In genomic region chr9:95515272-95516113, GRCh38 we compare ENCODE assay signal across 8 cellular contexts. TPM values are rescaled to one million over a fixed set of nuclear protein-coding genes. Genes with fewer than 3 reads are reported as not detected.
DNase-seq lines count a peak whose midpoint lies in the region; ATAC-seq, FAIRE-seq and TF ChIP-seq lines count a peak whose summit lies in the region.

No MANE protein-coding gene starts in this region.

- no peak overlapping the region for H3K27ac Mint-ChIP-seq in activated CD4-positive, alpha-beta memory T cell treated with anti-CD3 and anti-CD28 coated beads for 36 hours
- no peak overlapping the region for H3K27ac Mint-ChIP-seq in CD14-positive monocyte

- peaks cover 21% of the 10 kb centered on the region for H3K27me3 Mint-ChIP-seq in activated CD4-positive, alpha-beta memory T cell treated with anti-CD3 and anti-CD28 coated beads for 36 hours
- peaks cover 78 to 93% (median 92%) of the 10 kb centered on the region in 3 donors for H3K27me3 Mint-ChIP-seq in CD14-positive monocyte (ENCODE audit: low read depth in 3 of 3)

- H3K4me1 Mint-ChIP-seq in activated CD4-positive, alpha-beta memory T cell treated with anti-CD3 and anti-CD28 coated beads for 36 hours (ENCODE audit: low read depth) = peaks cover 27% of the 10 kb centered on the region
- peaks cover 17% of the 10 kb centered on the region for H3K4me1 Mint-ChIP-seq in CD14-positive monocyte

- H3K27me3 ChIP-seq in HUES64 (ENCODE audit: insufficient read depth, low read length) = peaks cover 88% of the 10 kb centered on the region
- peaks cover 0 to 42% (median 0%) of the 10 kb centered on the region in 4 donors for H3K27me3 ChIP-seq in esophagus squamous epithelium
- H3K27me3 ChIP-seq in pancreas = no peaks in the 10 kb centered on the region

- no peak for TF ChIP-seq POLR2A in esophagus squamous epithelium (IDR thresholded peaks at IDR 0.05)

- H3K9me3 Mint-ChIP-seq in activated CD4-positive, alpha-beta memory T cell treated with anti-CD3 and anti-CD28 coated beads for 36 hours = peaks cover 10% of the 10 kb centered on the region
- H3K9me3 Mint-ChIP-seq in CD14-positive monocyte = peaks cover 14 to 61% (median 39%) of the 10 kb centered on the region in 7 donors

- no peak overlapping the region for H3K9ac ChIP-seq in HUES64 (ENCODE audit: low read depth, low read length)

- ATAC-seq in pancreas = no peak
- ATAC-seq in HG02571 (IDR thresholded peaks at IDR 0.05; ENCODE audit: unreplicated experiment) = no peak

- H3K36me3 Mint-ChIP-seq in activated CD4-positive, alpha-beta memory T cell treated with anti-CD3 and anti-CD28 coated beads for 36 hours = peaks cover 2% of the 10 kb centered on the region
- H3K36me3 Mint-ChIP-seq in CD14-positive monocyte = peaks cover 13 to 14% of the 10 kb centered on the region in 2 donors

- no peak for FAIRE-seq in pancreas (lab: Jason Lieb, UNC)

- H3K4me1 ChIP-seq in HUES64 (ENCODE audit: insufficient read depth, low read length) (peaks cover 34% of the 10 kb centered on the region), esophagus squamous epithelium (peaks cover 19 to 52% (median 25%) of the 10 kb centered on the region in 3 donors), pancreas (peaks cover 0 to 4% (median 0%) of the 10 kb centered on the region in 3 donors)

- H3K4me3 ChIP-seq in AG09309 (ENCODE audit: control insufficient read depth, low read depth, low read length) (peak overlapping the region; percentile 40), HUES64 (ENCODE audit: low read length) (peak overlapping the region; percentile 60), esophagus squamous epithelium (peak overlapping the region; percentile 41 to 73 (median 58)), pancreas (peak overlapping the region in 3 of 4 donors; percentile 16 to 52 (median 44))

- intact Hi-C loops in activated CD4-positive, alpha-beta memory T cell treated with anti-CD3 and anti-CD28 coated beads for 36 hours (cut with micrococcal nuclease) = loop anchor here (10.0 kb wide), 1 partner anchor 201 kb away; the partner anchor contains the start of gene FANCC
- intact Hi-C loops in esophagus squamous epithelium (cut with DNase I) = no loop called here
- intact Hi-C loops in pancreas (cut with DNase I) = no loop called here
- intact Hi-C loops in CD14-positive monocyte (cut with micrococcal nuclease) = no loop called here

- CTCF ChIA-PET in activated CD4-positive, alpha-beta memory T cell treated with anti-CD3 and anti-CD28 coated beads for 36 hours (lab: Charles Lee) = interaction anchor here (0.6 kb wide), 1 partner anchor 499 kb away, joined by 3 read pairs; no protein-coding TSS in a partner anchor

- H3K27ac ChIP-seq in HUES64 (ENCODE audit: low read depth, low read length) (no peak overlapping the region), esophagus squamous epithelium (no peak overlapping the region), pancreas (no peak overlapping the region)

- WGBS in HUES64 = 3% methylated on average over 47 of the region's 48 CpGs
- 8 to 76% methylated on average over 3 to 29 of the region's 48 CpGs for WGBS in esophagus squamous epithelium, 2 donors
- 14 to 15% methylated on average over 47 to 48 of the region's 48 CpGs for WGBS in pancreas, 2 donors

- TF ChIP-seq CTCF in AG09309 (IDR thresholded peaks at IDR 0.05; ENCODE audit: control insufficient read depth, insufficient read depth, low read depth, low read length, missing control alignments) (no peak), esophagus squamous epithelium (IDR thresholded peaks at IDR 0.05) (no peak), pancreas (IDR thresholded peaks at IDR 0.05) (no peak), CD14-positive monocyte (IDR thresholded peaks at IDR 0.05) (no peak)

- H3K36me3 ChIP-seq in HUES64 (ENCODE audit: insufficient read depth, low read length) (no peaks in the 10 kb centered on the region), esophagus squamous epithelium (no peaks in the 10 kb centered on the region), pancreas (no peaks in the 10 kb centered on the region)

- POLR2A ChIA-PET in activated CD4-positive, alpha-beta memory T cell treated with anti-CD3 and anti-CD28 coated beads for 36 hours (lab: Charles Lee) = interaction anchor here (0.6 kb wide), 1 partner anchor 198 kb away, joined by 3 read pairs; the partner anchor contains the start of gene FANCC

- H3K9me3 ChIP-seq in HUES64 (ENCODE audit: insufficient read depth, low read depth, low read length) (peaks cover 6% of the 10 kb centered on the region; the same call in 1 of the 2 replicates), esophagus squamous epithelium (peaks cover 0 to 5% (median 5%) of the 10 kb centered on the region in 3 donors), pancreas (no peaks in the 10 kb centered on the region)

- H3K4me3 Mint-ChIP-seq in activated CD4-positive, alpha-beta memory T cell treated with anti-CD3 and anti-CD28 coated beads for 36 hours = peak overlapping the region; percentile 57
- H3K4me3 Mint-ChIP-seq in CD14-positive monocyte = peak overlapping the region in 1 of 2 donors; percentile 77

- DNase-seq in AG09309 (ENCODE audit: low read depth) = no peak
- DNase-seq in activated CD4-positive, alpha-beta memory T cell treated with anti-CD3 and anti-CD28 coated beads for 36 hours = peak; percentile 56
- DNase-seq in esophagus squamous epithelium (lab: John Stamatoyannopoulos, UW) = no peak
- DNase-seq in pancreas = peak in 4 of 6 donors; percentile 23 to 74 (median 55)
- no peak for DNase-seq in CD14-positive monocyte (ENCODE audit: low spot score)
- DNase-seq in GM19238 (ENCODE audit: insufficient read length, low spot score) = no peak

RNA-seq across cellular contexts. Expression of gene PTCH1, which starts 1.3 kb away (rescaled TPM):
- 13.8 TPM for polyA plus RNA-seq in HUES64 (2013, experiment 1 of 2)
- 13.1 TPM for polyA plus RNA-seq in HUES64 (2013, experiment 2 of 2)
- 1 to 10 TPM; 3.9 to 6.3 TPM for total RNA-seq in activated CD4-positive, alpha-beta memory T cell treated with anti-CD3 and anti-CD28 coated beads for 36 hours
- total RNA-seq in esophagus squamous epithelium (10 to 100 TPM in 1 of 4 donors, 1 to 10 TPM in 3; 1.9 to 11.6 (median 3.5) TPM), pancreas (10 to 100 TPM; 11.6 to 22.6 (median 16.5) TPM)
- polyA plus RNA-seq in pancreas (1 to 10 TPM; 5.4 to 7.2 TPM), CD14-positive monocyte (not detected)

Comparison
In these comparisons a context has a peak if more than half of its experiments do, and no peak if none do; other contexts are left out.
1. DNase-seq: peak in activated CD4-positive, alpha-beta memory T cell treated with anti-CD3 and anti-CD28 coated beads for 36 hours (single experiment) and pancreas (4 of 6); none in AG09309 (single experiment), esophagus squamous epithelium (single experiment), CD14-positive monocyte (single experiment) and GM19238 (single experiment).
2. Peak in every context shown above with its lines, with median percentiles within 50 percentile points of each other: H3K4me3 ChIP-seq.